Comparison of ENCODE assay signal across 9 cellular contexts in the genomic region with DNA sequence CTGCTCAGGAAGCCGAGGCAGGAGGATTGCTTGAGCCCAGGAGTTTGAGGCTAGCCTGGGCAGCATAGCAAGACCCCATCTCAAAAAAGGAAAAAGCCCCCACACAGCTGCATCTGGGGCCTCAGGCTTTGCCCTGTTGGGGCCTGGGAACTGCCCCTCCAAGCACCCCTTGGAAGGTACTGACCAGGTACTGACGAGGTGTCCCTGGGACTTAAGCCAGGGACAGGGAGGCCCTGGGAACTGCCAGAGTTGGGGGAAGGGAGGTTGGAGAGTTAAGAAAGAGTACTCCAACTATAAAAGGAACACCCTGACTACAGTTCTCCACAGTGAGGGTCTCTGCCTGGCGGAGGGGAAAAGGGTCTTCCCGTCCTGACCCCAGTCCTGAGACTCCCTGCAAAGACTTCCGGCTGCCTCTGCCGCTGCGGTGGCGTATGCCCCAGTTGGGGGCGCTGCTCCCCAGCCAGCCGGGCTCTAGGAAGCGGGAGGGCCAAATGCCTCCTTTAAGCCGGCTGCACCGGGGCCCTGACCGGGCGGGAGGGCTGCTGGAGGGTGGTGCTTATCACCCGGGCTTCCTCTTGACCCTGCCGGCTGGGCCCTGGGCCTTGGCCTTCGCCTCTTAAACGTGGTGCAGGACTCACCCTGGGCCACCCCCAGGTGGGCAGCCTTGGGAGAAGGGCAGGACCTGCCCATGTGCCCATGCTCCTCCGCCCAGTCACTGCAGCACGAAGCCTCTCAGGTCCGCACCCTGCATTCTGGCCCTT. TPM values are rescaled to one million over a fixed set of nuclear protein-coding genes. Genes with fewer than 3 reads are reported as not detected.
DNase-seq lines count a peak whose midpoint lies in the region; ATAC-seq, FAIRE-seq and TF ChIP-seq lines count a peak whose summit lies in the region.
"Had no signal": no experiment of that assay in that cellular context is flagged by ENCODE, and none has a peak within 500 bp of the region (broad histone marks: within the 10 kb centered on the region; RNA-seq: fewer than 3 reads in every experiment).

No MANE protein-coding gene starts in this region.

- H3K9me3 Mint-ChIP-seq in CD4-positive, CD25-positive, alpha-beta regulatory T cell = no peaks in the 10 kb centered on the region
- H3K9me3 Mint-ChIP-seq in HFFc6 = no peaks in the 10 kb centered on the region

- POLR2A ChIA-PET in K562 (lab: Yijun Ruan, JAX) = interaction anchor here (1.3 to 1.9 kb wide), 2 partner anchors 14 to 33 kb away, joined by 3 to 4 read pairs; no protein-coding TSS in a partner anchor

- H3K27me3 ChIP-seq in CD4-positive, CD25-positive, alpha-beta regulatory T cell (ENCODE audit: control insufficient read depth, insufficient read depth, low read length) = no peaks in the 10 kb centered on the region
- H3K27me3 ChIP-seq in K562 (ENCODE audit: control insufficient read depth in 2 of 2, insufficient read depth in 2 of 2, low read length in 2 of 2) (no peaks in the 10 kb centered on the region), kidney epithelial cell (ENCODE audit: control insufficient read depth, insufficient read depth, low read length) (peaks cover 33% of the 10 kb centered on the region)
- H3K27me3 ChIP-seq: ovary had no signal

- H3K4me2 ChIP-seq in K562 (ENCODE audit: insufficient read depth, low read length) = peak overlapping the region; percentile 48

- H2AFZ ChIP-seq in K562 (ENCODE audit: low read depth, low read length) = peak overlapping the region; percentile 95

- TF ChIP-seq CTCF in HFFc6 (IDR thresholded peaks at IDR 0.05) = peak; percentile 77
- peak; percentile 96 to 98 (median 97) for TF ChIP-seq CTCF in K562 (IDR thresholded peaks at IDR 0.05 in 2 of 3, conservative IDR thresholded peaks at IDR 0.05 in 1 of 3; ENCODE audit: insufficient read depth in 2 of 3, low read depth in 1 of 3, low read length in 3 of 3)
- peak; percentile 85 for TF ChIP-seq CTCF in kidney epithelial cell (IDR thresholded peaks at IDR 0.05; ENCODE audit: insufficient read depth, low read length, poor library complexity, severe bottlenecking)

- WGBS in K562 (ENCODE audit: insufficient coverage, low coverage, missing lambda C conversion rate) = 17% methylated on average over 19 of the region's 22 CpGs

- 0 out of 2 replicates have a peak, but pooled peaks have one; percentile 13 for TF ChIP-seq EP300 in K562 (IDR thresholded peaks at IDR 0.05; ENCODE audit: low read length)

- H3K4me3 ChIP-seq in CD4-positive, CD25-positive, alpha-beta regulatory T cell (ENCODE audit: low read depth, low read length) = no peak overlapping the region
- H3K4me3 ChIP-seq in K562 (no peak overlapping the region), kidney epithelial cell (ENCODE audit: low read depth, low read length) (no peak overlapping the region)
- H3K4me3 ChIP-seq: ovary had no signal

- no peaks in the 10 kb centered on the region for H3K9me3 ChIP-seq in CD4-positive, CD25-positive, alpha-beta regulatory T cell (ENCODE audit: control insufficient read depth in 2 of 2, low read length in 2 of 2)
- no peaks in the 10 kb centered on the region for H3K9me3 ChIP-seq in K562 (replicated peaks; ENCODE audit: control insufficient read depth, insufficient read depth, low read depth, low read length)
- H3K9me3 ChIP-seq: ovary had no signal

- H3K27ac Mint-ChIP-seq in CD4-positive, CD25-positive, alpha-beta regulatory T cell = no peak overlapping the region
- H3K27ac Mint-ChIP-seq in HFFc6 = no peak overlapping the region

- CTCF ChIA-PET in K562 (lab: Yijun Ruan, JAX; ENCODE audit: low intra/inter-chr PET ratio) = interaction anchor here (0.6 to 2.2 kb wide), 4 partner anchors 26 to 54 kb away, joined by 4 to 23 read pairs (median 11); no protein-coding TSS in a partner anchor

- no peaks in the 10 kb centered on the region; the same call in 1 of the 2 replicates for H4K20me1 ChIP-seq in K562 (replicated peaks; ENCODE audit: control insufficient read depth, insufficient read depth, low read length)

- H3K27me3 Mint-ChIP-seq in CD4-positive, CD25-positive, alpha-beta regulatory T cell = peaks cover 27% of the 10 kb centered on the region
- H3K27me3 Mint-ChIP-seq in HFFc6 (ENCODE audit: insufficient read depth) = peaks cover 8% of the 10 kb centered on the region

- H3K79me2 ChIP-seq in K562 (ENCODE audit: control insufficient read depth, insufficient read depth, low read length) = no peaks in the 10 kb centered on the region

- intact Hi-C loops in K562 (cut with micrococcal nuclease) = loop anchor here (1.0 kb wide), 2 partner anchors 30 to 53 kb away; no protein-coding TSS in a partner anchor

- no peaks in the 10 kb centered on the region for H3K36me3 Mint-ChIP-seq in CD4-positive, CD25-positive, alpha-beta regulatory T cell
- no peaks in the 10 kb centered on the region for H3K36me3 Mint-ChIP-seq in HFFc6 (ENCODE audit: low read depth)

- BruUV-seq in K562 (replicated peaks; lab: Mats Ljungman, UMichigan) = no TSS peak

- H3K4me3 Mint-ChIP-seq in CD4-positive, CD25-positive, alpha-beta regulatory T cell = no peak overlapping the region
- H3K4me3 Mint-ChIP-seq in HFFc6 = no peak overlapping the region

- no peaks in the 10 kb centered on the region for H3K4me1 Mint-ChIP-seq in CD4-positive, CD25-positive, alpha-beta regulatory T cell
- H3K4me1 Mint-ChIP-seq in HFFc6 (ENCODE audit: low read depth) = peaks cover 16% of the 10 kb centered on the region

- peak; percentile 37 to 46 for ATAC-seq in CD4-positive, CD25-positive, alpha-beta regulatory T cell (ENCODE audit: low read depth in 2 of 2)
- ATAC-seq in K562 = peak; percentile 96

- in situ Hi-C loops in K562 (cut with MboI) = no loop called here

- peaks cover 7% of the 10 kb centered on the region for H3K4me1 ChIP-seq in CD4-positive, CD25-positive, alpha-beta regulatory T cell (ENCODE audit: control insufficient read depth, insufficient read depth, low read length, poor library complexity, severe bottlenecking)
- H3K4me1 ChIP-seq in K562 (replicated peaks in 1 of 2; ENCODE audit: control insufficient read depth in 2 of 2, insufficient read depth in 2 of 2, low read length in 2 of 2) = peaks cover 9 to 23% of the 10 kb centered on the region in 2 experiments

- no peak overlapping the region for H3K27ac ChIP-seq in CD4-positive, CD25-positive, alpha-beta regulatory T cell (ENCODE audit: insufficient read depth, low read length, poor library complexity, severe bottlenecking)
- peak overlapping the region; percentile 56; the same call in 2 of the 3 replicates for H3K27ac ChIP-seq in K562 (ENCODE audit: extremely low read depth, low read depth, low read length)
- H3K27ac ChIP-seq: ovary had no signal

- H3K9me1 ChIP-seq in K562 (ENCODE audit: control insufficient read depth, insufficient read depth, low read length) = no peaks in the 10 kb centered on the region

- FAIRE-seq in K562 (lab: Jason Lieb, UNC) = peak; percentile 74

- no peak for TF ChIP-seq POLR2A in K562 (conservative IDR thresholded peaks at IDR 0.05)

- peak; percentile 98 to 99 for TF ChIP-seq RAD21 in K562 (CRISPR knock-in tag; conservative IDR thresholded peaks at IDR 0.05 in 1 of 2, IDR thresholded peaks at IDR 0.05 in 1 of 2)

- H3K9ac ChIP-seq in K562 (ENCODE audit: insufficient read depth in 1 of 2, low read depth in 2 of 2, low read length in 2 of 2) = peak overlapping the region; percentile 39 to 87; a peak in 3 of 4 replicates

- peak in 1 of 3 donors; percentile 51 for DNase-seq in CD4-positive, CD25-positive, alpha-beta regulatory T cell
- peak; percentile 11 for DNase-seq in HFFc6
- peak; percentile 28 for DNase-seq in SKM-1 (lab: John Stamatoyannopoulos, UW; ENCODE audit: unreplicated experiment)
- peak; percentile 84 to 91 (median 88) for DNase-seq in K562 (ENCODE audit: extremely low read depth in 1 of 4, low spot score in 3 of 4)
- no peak for DNase-seq in kidney epithelial cell (ENCODE audit: low read depth)
- peak; percentile 37 to 42 (median 40) for DNase-seq in stimulated activated CD4-positive, alpha-beta T cell treated with anti-CD3 and anti-CD28 coated beads, TNF-alpha, amount 100 ng/mL, for 48 hours (ENCODE audit: low read depth in 3 of 3)
- no peak for DNase-seq in cerebellar nuclear complex (lab: John Stamatoyannopoulos, UW)
- DNase-seq in NK-92 treated with Interleukin-12 subunit alpha and Interleukin-12 subunit beta, amount 100 ng/mL, for 24 hours (lab: John Stamatoyannopoulos, UW) = no peak

- no peaks in the 10 kb centered on the region for H3K36me3 ChIP-seq in CD4-positive, CD25-positive, alpha-beta regulatory T cell (ENCODE audit: control insufficient read depth, insufficient read depth, low read length)
- H3K36me3 ChIP-seq in K562 (ENCODE audit: control insufficient read depth, insufficient read depth, low read length) (no peaks in the 10 kb centered on the region), kidney epithelial cell (ENCODE audit: control insufficient read depth, insufficient read depth, low read length) (no peaks in the 10 kb centered on the region)
- H3K36me3 ChIP-seq: ovary had no signal

RNA-seq across cellular contexts. Expression of gene SLC30A3, which starts 12.8 kb away (rescaled TPM):
- total RNA-seq in CD4-positive, CD25-positive, alpha-beta regulatory T cell = 0.10 TPM
- under 1 TPM in 1 of 4 donors, not detected in 3; 0.05 TPM for polyA plus RNA-seq in CD4-positive, CD25-positive, alpha-beta regulatory T cell
- not detected for total RNA-seq in HFFc6 (2021; fragmentation: NEBNext Ultra II Directional; extraction: Animal tissue kit (Norgen Biotek cat#: 25700))
- 4.4 and 10.5 TPM in 2 replicates for total RNA-seq in K562 (2011; cell fraction: chromatin; rRNA removed; ENCODE audit: low replicate concordance)
- 4.5 and 6.7 TPM in 2 replicates for total RNA-seq in K562 (2011; cell fraction: nucleolus; rRNA removed)
- total RNA-seq in K562 (2011; cell fraction: nucleoplasm; rRNA removed) = 6.2 and 8.4 TPM in 2 replicates
- total RNA-seq in K562 (2014; rRNA removed) (0.68 and 2.4 TPM in 2 replicates), K562 (2014; rRNA removed; fragmentation: Illumina TruSeq; extraction: Trizol) (0.10 and 0.36 TPM in 2 replicates), K562 (2015; rRNA removed; fragmentation: Illumina TruSeq; extraction: Trizol) (0.41 and 0.58 TPM in 2 replicates), K562 (2021) (2.0 and 2.2 TPM in 2 replicates), kidney epithelial cell (0.08 and 0.27 TPM in 2 replicates)
- polyA plus RNA-seq in K562 (2011; rRNA removed) (1.2 and 3.1 TPM in 2 replicates), K562 (2014; fragmentation: Illumina TruSeq; extraction: Trizol) (1.1 and 2.2 TPM in 2 replicates), K562 (2014; fragmentation: Nextera tagmentation; extraction: Ambion mirVana) (under 1 TPM in 1 of 2 experiments, not detected in 1; 0.03 TPM), K562 (2014; rRNA removed) (2.3 and 2.7 TPM in 2 replicates)
- polyA plus RNA-seq in K562 (2011; cell fraction: cytosol; rRNA removed) = 5.3 and 8.9 TPM in 2 replicates
- 12.9 and 17.5 TPM in 2 replicates for polyA plus RNA-seq in K562 (2011; cell fraction: nucleus; rRNA removed)
- polyA plus RNA-seq in K562 (2012) = 1.6 and 2.0 TPM in 2 replicates
- polyA minus RNA-seq in K562 (2011; rRNA and poly(A)+ RNA removed) = 1.2 and 1.4 TPM in 2 replicates
- polyA minus RNA-seq in K562 (2011; cell fraction: cytosol; rRNA and poly(A)+ RNA removed) = 2.7 and 3.5 TPM in 2 replicates
- polyA minus RNA-seq in K562 (2011; cell fraction: nucleus; rRNA and poly(A)+ RNA removed) = 1.9 and 2.3 TPM in 2 replicates

RNA-seq across cellular contexts. Expression of gene DNAJC5G, which starts 25.2 kb away (rescaled TPM):
- not detected for total RNA-seq in CD4-positive, CD25-positive, alpha-beta regulatory T cell
- polyA plus RNA-seq in CD4-positive, CD25-positive, alpha-beta regulatory T cell = not detected
- not detected for total RNA-seq in HFFc6 (2021; fragmentation: NEBNext Ultra II Directional; extraction: Animal tissue kit (Norgen Biotek cat#: 25700))
- 0.35 TPM in 1 of 2 replicates, not detected in the other for total RNA-seq in K562 (2011; cell fraction: chromatin; rRNA removed; ENCODE audit: low replicate concordance)
- not detected in 2 replicates for total RNA-seq in K562 (2011; cell fraction: nucleolus; rRNA removed)
- total RNA-seq in K562 (2011; cell fraction: nucleoplasm; rRNA removed) = not detected in 2 replicates
- total RNA-seq in K562 (2014; rRNA removed) (not detected in 2 replicates), K562 (2014; rRNA removed; fragmentation: Illumina TruSeq; extraction: Trizol) (not detected in 2 replicates), K562 (2015; rRNA removed; fragmentation: Illumina TruSeq; extraction: Trizol) (not detected in 2 replicates), K562 (2021) (not detected in 2 replicates), kidney epithelial cell (not detected in 2 replicates)
- polyA plus RNA-seq in K562 (2011; rRNA removed) (not detected in 2 replicates), K562 (2014; fragmentation: Illumina TruSeq; extraction: Trizol) (not detected in 2 replicates), K562 (2014; fragmentation: Nextera tagmentation; extraction: Ambion mirVana) (not detected), K562 (2014; rRNA removed) (0.43 TPM in 1 of 2 replicates, not detected in the other)
- not detected in 2 replicates for polyA plus RNA-seq in K562 (2011; cell fraction: cytosol; rRNA removed)
- polyA plus RNA-seq in K562 (2011; cell fraction: nucleus; rRNA removed) = 0.15 and 0.37 TPM in 2 replicates
- 0.08 TPM in 1 of 2 replicates, not detected in the other for polyA plus RNA-seq in K562 (2012)
- not detected in 2 replicates for polyA minus RNA-seq in K562 (2011; rRNA and poly(A)+ RNA removed)
- not detected in 2 replicates for polyA minus RNA-seq in K562 (2011; cell fraction: cytosol; rRNA and poly(A)+ RNA removed)
- not detected in 2 replicates for polyA minus RNA-seq in K562 (2011; cell fraction: nucleus; rRNA and poly(A)+ RNA removed)

RNA-seq across cellular contexts. Expression of gene TRIM54, which starts 32.2 kb away (rescaled TPM):
- total RNA-seq in CD4-positive, CD25-positive, alpha-beta regulatory T cell = not detected
- under 1 TPM in 1 of 4 donors, not detected in 3; 0.10 TPM for polyA plus RNA-seq in CD4-positive, CD25-positive, alpha-beta regulatory T cell
- total RNA-seq in HFFc6 (2021; fragmentation: NEBNext Ultra II Directional; extraction: Animal tissue kit (Norgen Biotek cat#: 25700)) = not detected
- total RNA-seq in K562 (2011; cell fraction: chromatin; rRNA removed; ENCODE audit: low replicate concordance) = 0.32 TPM in 1 of 2 replicates, not detected in the other
- total RNA-seq in K562 (2011; cell fraction: nucleolus; rRNA removed) = not detected in 2 replicates
- not detected in 2 replicates for total RNA-seq in K562 (2011; cell fraction: nucleoplasm; rRNA removed)
- total RNA-seq in K562 (2014; rRNA removed) (not detected in 2 replicates), K562 (2014; rRNA removed; fragmentation: Illumina TruSeq; extraction: Trizol) (not detected in 2 replicates), K562 (2015; rRNA removed; fragmentation: Illumina TruSeq; extraction: Trizol) (not detected in 2 replicates), K562 (2021) (not detected in 2 replicates), kidney epithelial cell (0.27 and 0.33 TPM in 2 replicates)
- polyA plus RNA-seq in K562 (2011; rRNA removed) (not detected in 2 replicates), K562 (2014; fragmentation: Illumina TruSeq; extraction: Trizol) (not detected in 2 replicates), K562 (2014; fragmentation: Nextera tagmentation; extraction: Ambion mirVana) (not detected), K562 (2014; rRNA removed) (not detected in 2 replicates)
- polyA plus RNA-seq in K562 (2011; cell fraction: cytosol; rRNA removed) = not detected in 2 replicates
- polyA plus RNA-seq in K562 (2011; cell fraction: nucleus; rRNA removed) = 0.08 TPM in 1 of 2 replicates, not detected in the other
- polyA plus RNA-seq in K562 (2012) = 0.08 TPM in 1 of 2 replicates, not detected in the other
- not detected in 2 replicates for polyA minus RNA-seq in K562 (2011; rRNA and poly(A)+ RNA removed)
- not detected in 2 replicates for polyA minus RNA-seq in K562 (2011; cell fraction: cytosol; rRNA and poly(A)+ RNA removed)
- not detected in 2 replicates for polyA minus RNA-seq in K562 (2011; cell fraction: nucleus; rRNA and poly(A)+ RNA removed)

RNA-seq across cellular contexts. Expression of gene CAD, which starts 32.9 kb away (rescaled TPM):
- 27.4 TPM for total RNA-seq in CD4-positive, CD25-positive, alpha-beta regulatory T cell
- 10 to 100 TPM; 12.2 to 18.4 (median 13.8) TPM for polyA plus RNA-seq in CD4-positive, CD25-positive, alpha-beta regulatory T cell
- total RNA-seq in HFFc6 (2021; fragmentation: NEBNext Ultra II Directional; extraction: Animal tissue kit (Norgen Biotek cat#: 25700)) = 10 to 100 TPM; 38.3 to 46.9 (median 42.8) TPM
- 320 and 666 TPM in 2 replicates for total RNA-seq in K562 (2011; cell fraction: chromatin; rRNA removed; ENCODE audit: low replicate concordance)
- 376 and 382 TPM in 2 replicates for total RNA-seq in K562 (2011; cell fraction: nucleolus; rRNA removed)
- total RNA-seq in K562 (2011; cell fraction: nucleoplasm; rRNA removed) = 239 and 276 TPM in 2 replicates
- total RNA-seq in K562 (2014; rRNA removed) (57.7 and 94.5 TPM in 2 replicates), K562 (2014; rRNA removed; fragmentation: Illumina TruSeq; extraction: Trizol) (19.6 and 26.7 TPM in 2 replicates), K562 (2015; rRNA removed; fragmentation: Illumina TruSeq; extraction: Trizol) (33.7 and 35.7 TPM in 2 replicates), K562 (2021) (123 and 126 TPM in 2 replicates), kidney epithelial cell (60.0 and 63.5 TPM in 2 replicates)
- polyA plus RNA-seq in K562 (2011; rRNA removed) (27.9 and 69.2 TPM in 2 replicates), K562 (2014; fragmentation: Illumina TruSeq; extraction: Trizol) (76.4 and 95.0 TPM in 2 replicates), K562 (2014; fragmentation: Nextera tagmentation; extraction: Ambion mirVana) (1 to 10 TPM; 7.5 to 8.8 TPM), K562 (2014; rRNA removed) (54.5 and 60.7 TPM in 2 replicates)
- 33.6 and 47.2 TPM in 2 replicates for polyA plus RNA-seq in K562 (2011; cell fraction: cytosol; rRNA removed)
- 384 and 540 TPM in 2 replicates for polyA plus RNA-seq in K562 (2011; cell fraction: nucleus; rRNA removed)
- polyA plus RNA-seq in K562 (2012) = 89.0 and 90.7 TPM in 2 replicates
- polyA minus RNA-seq in K562 (2011; rRNA and poly(A)+ RNA removed) = 102 and 111 TPM in 2 replicates
- 169 and 192 TPM in 2 replicates for polyA minus RNA-seq in K562 (2011; cell fraction: cytosol; rRNA and poly(A)+ RNA removed)
- 166 and 194 TPM in 2 replicates for polyA minus RNA-seq in K562 (2011; cell fraction: nucleus; rRNA and poly(A)+ RNA removed)

RNA-seq across cellular contexts. Expression of gene SLC5A6, which starts 38.0 kb away (rescaled TPM):
- 154 TPM for total RNA-seq in CD4-positive, CD25-positive, alpha-beta regulatory T cell
- 10 to 100 TPM; 15.5 to 18.5 (median 17.0) TPM for polyA plus RNA-seq in CD4-positive, CD25-positive, alpha-beta regulatory T cell
- total RNA-seq in HFFc6 (2021; fragmentation: NEBNext Ultra II Directional; extraction: Animal tissue kit (Norgen Biotek cat#: 25700)) = 10 to 100 TPM; 23.6 to 32.6 (median 25.5) TPM
- 233 and 585 TPM in 2 replicates for total RNA-seq in K562 (2011; cell fraction: chromatin; rRNA removed; ENCODE audit: low replicate concordance)
- 444 and 496 TPM in 2 replicates for total RNA-seq in K562 (2011; cell fraction: nucleolus; rRNA removed)
- 326 and 344 TPM in 2 replicates for total RNA-seq in K562 (2011; cell fraction: nucleoplasm; rRNA removed)
- total RNA-seq in K562 (2014; rRNA removed) (90.6 and 121 TPM in 2 replicates), K562 (2014; rRNA removed; fragmentation: Illumina TruSeq; extraction: Trizol) (64.6 and 82.7 TPM in 2 replicates), K562 (2015; rRNA removed; fragmentation: Illumina TruSeq; extraction: Trizol) (107 and 112 TPM in 2 replicates), K562 (2021) (137 and 143 TPM in 2 replicates), kidney epithelial cell (52.1 and 67.7 TPM in 2 replicates)
- polyA plus RNA-seq in K562 (2011; rRNA removed) (125 and 140 TPM in 2 replicates), K562 (2014; fragmentation: Illumina TruSeq; extraction: Trizol) (117 and 121 TPM in 2 replicates), K562 (2014; fragmentation: Nextera tagmentation; extraction: Ambion mirVana) (10 to 100 TPM; 32.6 to 92.7 TPM), K562 (2014; rRNA removed) (120 and 126 TPM in 2 replicates)
- polyA plus RNA-seq in K562 (2011; cell fraction: cytosol; rRNA removed) = 160 and 253 TPM in 2 replicates
- polyA plus RNA-seq in K562 (2011; cell fraction: nucleus; rRNA removed) = 751 and 850 TPM in 2 replicates
- polyA plus RNA-seq in K562 (2012) = 50.9 and 118 TPM in 2 replicates
- polyA minus RNA-seq in K562 (2011; rRNA and poly(A)+ RNA removed) = 76.1 and 143 TPM in 2 replicates
- polyA minus RNA-seq in K562 (2011; cell fraction: cytosol; rRNA and poly(A)+ RNA removed) = 64.2 and 86.8 TPM in 2 replicates
- 99.5 and 119 TPM in 2 replicates for polyA minus RNA-seq in K562 (2011; cell fraction: nucleus; rRNA and poly(A)+ RNA removed)

Comparison
In these comparisons a context has a peak if more than half of its experiments do, and no peak if none do; other contexts are left out.
1. DNase-seq: peak in HFFc6 (single experiment), SKM-1 (single experiment), K562 (4 of 4) and stimulated activated CD4-positive, alpha-beta T cell treated with anti-CD3 and anti-CD28 coated beads, TNF-alpha, amount 100 ng/mL, for 48 hours (3 of 3); none in kidney epithelial cell (single experiment), cerebellar nuclear complex (0 of 2) and NK-92 treated with Interleukin-12 subunit alpha and Interleukin-12 subunit beta, amount 100 ng/mL, for 24 hours (single experiment).
2. Peak in every context shown above with its lines, with median percentiles within 50 percentile points of each other: CTCF ChIP-seq.